In genomic region chr4:53366301-53366716, GRCh38 we compare ENCODE assay signal across 1 cellular context.
TF ChIP-seq lines count a peak whose summit lies in the region.

No MANE protein-coding gene starts in this region.

TF ChIP-seq in HepG2, 621 proteins besides CTCF, POLR2A, EP300 and RAD21:
- TF ChIP-seq TEAD3 (CRISPR knock-in tag; optimal IDR thresholded peaks at IDR 0.05; ENCODE audit: borderline replicate concordance) = no peak
- TF ChIP-seq RBFOX2 (IDR thresholded peaks at IDR 0.05; ENCODE audit: low read depth, low read length) = no peak
- no peak for TF ChIP-seq ZNF124 (CRISPR knock-in tag; IDR thresholded peaks at IDR 0.05)
- no peak for TF ChIP-seq SRSF9 (IDR thresholded peaks at IDR 0.05; ENCODE audit: borderline replicate concordance, insufficient read depth, low read depth, low read length, poor library complexity, severe bottlenecking)
- no peak for TF ChIP-seq ZNF878 (CRISPR knock-in tag; IDR thresholded peaks at IDR 0.05)
- no peak for TF ChIP-seq CEBPZ (IDR thresholded peaks at IDR 0.05; ENCODE audit: low read length)
- TF ChIP-seq NFIC (IDR thresholded peaks at IDR 0.05; ENCODE audit: low read length) = 0 out of 2 replicates have a peak, but pooled peaks have one; percentile 42
- 0 out of 2 replicates have a peak, but pooled peaks have one; percentile 11 for TF ChIP-seq RNF2 (conservative IDR thresholded peaks at IDR 0.05; ENCODE audit: low read depth)
- no peak for TF ChIP-seq KDM2A (CRISPR knock-in tag; IDR thresholded peaks at IDR 0.05; ENCODE audit: borderline replicate concordance, low read depth)
- no peak for TF ChIP-seq KDM3A (CRISPR knock-in tag; IDR thresholded peaks at IDR 0.05; ENCODE audit: low read depth)
- no peak for TF ChIP-seq RCOR2 (CRISPR knock-in tag; IDR thresholded peaks at IDR 0.05)
- no peak for TF ChIP-seq RFX1 (IDR thresholded peaks at IDR 0.05)
- no peak for TF ChIP-seq E2F1 (CRISPR knock-in tag; IDR thresholded peaks at IDR 0.05)
- TF ChIP-seq ZNF232 (CRISPR knock-in tag; IDR thresholded peaks at IDR 0.05; ENCODE audit: borderline replicate concordance) = no peak
- TF ChIP-seq ZKSCAN8 (CRISPR knock-in tag; IDR thresholded peaks at IDR 0.05; ENCODE audit: borderline replicate concordance) = no peak
